Comparison of ENCODE assay signal across 9 cellular contexts in the genomic region with DNA sequence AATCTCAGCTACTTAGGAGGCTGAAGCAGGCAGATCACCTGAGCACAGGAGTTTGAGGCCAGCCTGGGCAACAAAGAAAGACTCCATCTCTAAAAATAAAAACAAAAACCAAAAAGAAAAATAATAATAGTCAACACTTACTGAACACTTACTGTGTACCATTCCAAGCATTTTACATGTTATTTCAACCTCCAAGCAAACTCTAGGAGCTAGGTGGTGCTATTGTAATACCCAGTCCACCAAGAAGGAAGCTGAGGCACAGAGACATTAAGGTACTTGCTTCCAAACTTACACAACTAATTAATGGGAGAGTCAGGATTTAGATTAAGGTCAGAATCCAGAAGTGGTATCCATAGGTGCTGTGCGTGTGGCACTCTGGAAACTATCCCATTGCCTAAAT. TPM values are rescaled to one million over a fixed set of nuclear protein-coding genes. Genes with fewer than 3 reads are reported as not detected.
DNase-seq lines count a peak whose midpoint lies in the region; ATAC-seq and TF ChIP-seq lines count a peak whose summit lies in the region.
"Had no signal": no experiment of that assay in that cellular context is flagged by ENCODE, and none has a peak within 500 bp of the region (broad histone marks: within the 10 kb centered on the region; RNA-seq: fewer than 3 reads in every experiment).

No MANE protein-coding gene starts in this region.

- no peaks in the 10 kb centered on the region for H3K9me3 ChIP-seq in A673 (ENCODE audit: low read depth, low read length, poor library complexity, severe bottlenecking)

- intact Hi-C loops in A673 (cut with micrococcal nuclease; ENCODE audit: unreplicated experiment) (loop anchor here (1.0 to 10.0 kb wide), 2 partner anchors 195 to 353 kb away; no protein-coding TSS in a partner anchor), left colon (cut with DNase I, micrococcal nuclease) (loop anchor here in 1 of 2 donors (10.0 kb wide), 1 partner anchor 83 kb away; no protein-coding TSS in a partner anchor)

- H3K36me3 ChIP-seq in A673 (ENCODE audit: insufficient read depth, low read length, poor library complexity, severe bottlenecking), result no peaks in the 10 kb centered on the region

- POLR2A ChIA-PET in A673 (lab: Charles Lee; ENCODE audit: low non-redundant PET), result no interaction called here
- POLR2A ChIA-PET in RWPE1 (lab: Yijun Ruan, JAX; ENCODE audit: low non-redundant PET), result no interaction called here

- H3K4me3 ChIP-seq in A673 (ENCODE audit: low read depth, low read length, poor library complexity, severe bottlenecking), result no peak overlapping the region
- H3K4me3 ChIP-seq in foreskin fibroblast (ENCODE audit: low read depth in 1 of 2, low read length in 2 of 2), result no peak overlapping the region

- no peak for DNase-seq in A673 (ENCODE audit: low spot score)
- peak; percentile 27 for DNase-seq in RWPE1 (ENCODE audit: low spot score)
- DNase-seq in foreskin fibroblast, result peak; percentile 42 to 70
- no peak for DNase-seq in NK-92 (lab: John Stamatoyannopoulos, UW; ENCODE audit: unreplicated experiment)
- DNase-seq in activated naive CD4-positive, alpha-beta T cell treated with anti-CD3 and anti-CD28 coated beads, Interleukin-2, amount 50 U/mL, for 16 hours, result no peak
- no peak for DNase-seq in left colon

- no peaks in the 10 kb centered on the region for H3K27me3 ChIP-seq in A673 (replicated peaks; ENCODE audit: insufficient read depth, low read depth, low read length, poor library complexity)

- no peak for ATAC-seq in GM21723 (IDR thresholded peaks at IDR 0.05; ENCODE audit: unreplicated experiment)
- no peak for ATAC-seq in left colon

- H3K4me1 ChIP-seq in A673 (ENCODE audit: insufficient read depth, low read length, poor library complexity, severe bottlenecking), result peaks cover 14% of the 10 kb centered on the region

- TF ChIP-seq CTCF in A673 (conservative IDR thresholded peaks at IDR 0.05; ENCODE audit: low read depth, low read length) (peak; percentile 57), GM12872 (IDR thresholded peaks at IDR 0.05; ENCODE audit: insufficient read depth, low read depth, low read length) (peak; percentile 38; the same call in 1 of the 3 replicates), RWPE1 (conservative IDR thresholded peaks at IDR 0.05; ENCODE audit: low read depth) (no peak; the same call in 1 of the 2 replicates), foreskin fibroblast (IDR thresholded peaks at IDR 0.05; ENCODE audit: low read depth, low read length) (peak; percentile 51)

- BruUV-seq in A673 (replicated peaks; lab: Mats Ljungman, UMichigan), result no TSS peak

- CTCF ChIA-PET in A673 (lab: Charles Lee) (interaction anchor here (0.6 to 1.8 kb wide), 4 partner anchors 15 to 319 kb away, joined by 3 to 9 read pairs (median 7); no protein-coding TSS in a partner anchor), RWPE1 (lab: Yijun Ruan, JAX) (interaction anchor here (0.5 to 1.2 kb wide), 9 partner anchors 17 to 929 kb away, joined by 3 to 7 read pairs (median 4); no protein-coding TSS in a partner anchor)

- H3K27ac ChIP-seq in A673 (ENCODE audit: low read depth, low read length, poor library complexity, severe bottlenecking), result no peak overlapping the region
- no peak overlapping the region for H3K27ac ChIP-seq in RWPE1

RNA-seq across cellular contexts. Expression of a gene that starts 13.7 kb away (rescaled TPM):
- total RNA-seq in A673 (2021) (not detected in 2 replicates), left colon (not detected)
- total RNA-seq: activated CD8-positive, alpha-beta memory T cell treated with anti-CD3 and anti-CD28 coated beads for 36 hours had no signal

RNA-seq across cellular contexts. Expression of a gene that starts 59.8 kb away (rescaled TPM):
- total RNA-seq in A673 (2021), result 36.6 and 40.7 TPM in 2 replicates
- total RNA-seq in left colon, result 10 to 100 TPM; 16.9 to 19.5 TPM

Comparison
In these comparisons a context has a peak if more than half of its experiments do, and no peak if none do; other contexts are left out.
1. DNase-seq: peak in RWPE1 (single experiment) and foreskin fibroblast (2 of 2); none in A673 (single experiment), NK-92 (single experiment), activated naive CD4-positive, alpha-beta T cell treated with anti-CD3 and anti-CD28 coated beads, Interleukin-2, amount 50 U/mL, for 16 hours (single experiment) and left colon (0 of 2).